In the genomic region with DNA sequence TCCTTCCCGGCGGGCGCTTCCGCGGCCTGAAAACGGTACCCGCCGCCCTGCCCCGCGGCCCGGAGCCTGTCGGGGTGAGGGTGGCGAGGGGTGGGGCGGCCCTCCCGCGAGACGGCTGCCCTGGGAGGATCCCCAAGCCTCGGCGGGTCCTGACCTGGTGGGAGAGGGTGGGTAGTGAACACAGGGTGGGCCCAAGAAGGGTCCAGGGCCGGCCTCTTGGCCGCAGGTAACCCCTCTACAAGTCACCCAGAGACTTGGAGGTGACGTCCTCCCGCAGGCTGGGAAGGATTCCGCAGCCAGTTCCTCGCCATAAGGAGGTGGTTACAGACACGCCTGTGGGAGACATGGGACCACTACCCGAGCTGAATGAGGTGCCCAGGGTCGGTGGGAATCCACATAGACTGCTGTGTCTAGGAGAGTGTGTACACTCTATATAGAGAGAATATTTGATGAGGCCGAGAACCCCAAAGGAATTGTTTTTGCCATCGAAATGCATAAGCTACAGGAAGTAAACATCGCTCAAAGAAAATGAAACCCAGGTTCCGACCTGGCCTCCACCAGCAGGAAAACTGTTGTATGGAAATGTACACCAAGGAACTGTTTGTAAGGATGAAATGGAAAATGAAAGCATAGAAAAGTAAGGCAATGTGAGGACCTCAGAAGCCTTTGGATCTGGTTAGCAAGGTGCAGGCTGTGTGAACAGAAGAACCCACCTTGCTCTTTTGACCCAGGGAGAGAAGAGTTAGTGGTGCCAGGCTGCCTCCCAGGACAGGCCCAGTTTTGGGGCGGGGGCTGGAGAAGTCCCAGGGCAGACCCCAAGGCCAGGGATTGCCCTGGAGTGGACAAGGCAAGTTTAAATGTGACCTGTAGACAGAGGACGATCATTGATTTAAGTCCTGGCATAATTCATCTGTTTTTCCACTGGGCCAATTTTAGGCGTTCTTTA, we compare ENCODE assay signal across 8 cellular contexts. TPM values are rescaled to one million over a fixed set of nuclear protein-coding genes. Genes with fewer than 3 reads are reported as not detected.
DNase-seq lines count a peak whose midpoint lies in the region; ATAC-seq and TF ChIP-seq lines count a peak whose summit lies in the region.

No MANE protein-coding gene starts in this region.

- peaks cover 21% of the 10 kb centered on the region for H3K4me1 Mint-ChIP-seq in Calu3 (ENCODE audit: low read depth, unreplicated experiment)
- H3K4me1 Mint-ChIP-seq in WTC11, result peaks cover 9% of the 10 kb centered on the region
- peaks cover 8% of the 10 kb centered on the region for H3K4me1 Mint-ChIP-seq in endodermal cell
- peaks cover 14% of the 10 kb centered on the region for H3K4me1 Mint-ChIP-seq in mesothelial cell of epicardium

- peak overlapping the region; percentile 44 for H3K9ac ChIP-seq in endodermal cell (ENCODE audit: extremely low read depth, low read length, poor library complexity, severe bottlenecking)

- H3K36me3 Mint-ChIP-seq in Calu3 (ENCODE audit: insufficient read depth, unreplicated experiment), result peaks cover 22% of the 10 kb centered on the region
- no peaks in the 10 kb centered on the region for H3K36me3 Mint-ChIP-seq in WTC11
- H3K36me3 Mint-ChIP-seq in endodermal cell (ENCODE audit: low read depth), result no peaks in the 10 kb centered on the region
- no peaks in the 10 kb centered on the region for H3K36me3 Mint-ChIP-seq in mesothelial cell of epicardium

- CTCF ChIA-PET in Calu3 (lab: Charles Lee) (interaction anchor here (0.7 to 1.3 kb wide), 3 partner anchors 63 to 495 kb away, joined by 3 to 5 read pairs (median 3); no protein-coding TSS in a partner anchor), WTC11 (lab: Charles Lee) (interaction anchor here (0.6 to 1.6 kb wide), 12 partner anchors 8 to 752 kb away, joined by 3 to 8 read pairs (median 3); no protein-coding TSS in a partner anchor)

- H3K27me3 ChIP-seq in endodermal cell (ENCODE audit: control insufficient read depth, insufficient read depth, low read length, poor library complexity, severe bottlenecking), result no peaks in the 10 kb centered on the region
- H3K27me3 ChIP-seq in thoracic aorta (replicated peaks; ENCODE audit: insufficient read depth), result no peaks in the 10 kb centered on the region

- TF ChIP-seq CTCF in Calu3 (IDR thresholded peaks at IDR 0.05; ENCODE audit: unreplicated experiment) (no peak), WTC11 (IDR thresholded peaks at IDR 0.05) (no peak), endodermal cell (conservative IDR thresholded peaks at IDR 0.05) (no peak), mesothelial cell of epicardium (IDR thresholded peaks at IDR 0.05; ENCODE audit: unreplicated experiment) (no peak), thoracic aorta (IDR thresholded peaks at IDR 0.05) (no peak)

- H3K4me3 ChIP-seq in endodermal cell (ENCODE audit: low read length), result peak overlapping the region; percentile 97
- peak overlapping the region; percentile 87 for H3K4me3 ChIP-seq in thoracic aorta

- DNase-seq in Calu3 (peak; percentile 26), WTC11 (ENCODE audit: low spot score) (peak; percentile 31), endodermal cell (peak; percentile 77), mesothelial cell of epicardium (ENCODE audit: low spot score in 2 of 2, unreplicated experiment in 2 of 2) (peak in 1 of 2 experiments; percentile 44), thoracic aorta (ENCODE audit: low spot score) (no peak), NCI-H524 treated with DMSO at 0.1 percent for 48 hours (lab: John Stamatoyannopoulos, UW) (no peak)

- intact Hi-C loops in Calu3 (cut with micrococcal nuclease; ENCODE audit: unreplicated experiment), result no loop called here

- no peaks in the 10 kb centered on the region for H3K36me3 ChIP-seq in endodermal cell (ENCODE audit: control insufficient read depth, insufficient read depth, low read length)
- H3K36me3 ChIP-seq in thoracic aorta, result no peaks in the 10 kb centered on the region

- ATAC-seq in GM19455 (IDR thresholded peaks at IDR 0.05; ENCODE audit: unreplicated experiment) (peak; percentile 44), HG03460 (IDR thresholded peaks at IDR 0.05; ENCODE audit: unreplicated experiment) (peak; percentile 33), WTC11 (peak; percentile 47), thoracic aorta (ENCODE audit: insufficient number of reproducible peaks, low FRiP score, low read depth) (no peak)

- 19 to 50% methylated on average over 15 to 35 of the region's 35 CpGs for WGBS in endodermal cell (ENCODE audit: insufficient coverage in 1 of 2, insufficient read length in 1 of 2), 2 experiments

- H3K27ac Mint-ChIP-seq in Calu3 (ENCODE audit: unreplicated experiment) (peak overlapping the region; percentile 90), WTC11 (no peak overlapping the region), endodermal cell (no peak overlapping the region), mesothelial cell of epicardium (peak overlapping the region; percentile 72)

- TSS peak; percentile 61 for BruUV-seq in Calu3 (replicated peaks; lab: Mats Ljungman, UMichigan)

- H3K9me3 Mint-ChIP-seq in Calu3 (ENCODE audit: low read depth, unreplicated experiment) (peaks cover 3% of the 10 kb centered on the region), WTC11 (no peaks in the 10 kb centered on the region), endodermal cell (no peaks in the 10 kb centered on the region), mesothelial cell of epicardium (no peaks in the 10 kb centered on the region)

- H3K4me3 Mint-ChIP-seq in Calu3 (ENCODE audit: low read depth, unreplicated experiment) (peak overlapping the region; percentile 89), WTC11 (peak overlapping the region; percentile 85), endodermal cell (peak overlapping the region; percentile 76), mesothelial cell of epicardium (peak overlapping the region; percentile 89)

- H3K4me1 ChIP-seq in endodermal cell (ENCODE audit: control insufficient read depth, insufficient read depth, low read length) (no peaks in the 10 kb centered on the region), thoracic aorta (ENCODE audit: control insufficient read depth in 1 of 2, low read depth in 2 of 2) (peaks cover 14 to 32% of the 10 kb centered on the region in 2 donors)

- H3K9me3 ChIP-seq in endodermal cell (ENCODE audit: control insufficient read depth, low read length) (no peaks in the 10 kb centered on the region), thoracic aorta (no peaks in the 10 kb centered on the region)

- H3K27me3 Mint-ChIP-seq in Calu3 (ENCODE audit: unreplicated experiment) (no peaks in the 10 kb centered on the region), WTC11 (ENCODE audit: low read depth) (peaks cover 7% of the 10 kb centered on the region), endodermal cell (ENCODE audit: insufficient read depth) (peaks cover 12% of the 10 kb centered on the region), mesothelial cell of epicardium (ENCODE audit: low read depth) (no peaks in the 10 kb centered on the region)

- POLR2A ChIA-PET in WTC11 (lab: Charles Lee), result no interaction called here

- H3K27ac ChIP-seq in endodermal cell (ENCODE audit: low read depth, low read length), result no peak overlapping the region
- peak overlapping the region; percentile 89 to 92 for H3K27ac ChIP-seq in thoracic aorta

TF ChIP-seq in WTC11, 78 proteins besides CTCF, POLR2A, EP300 and RAD21:
- TF ChIP-seq SMAD4 (CRISPR knock-in tag; IDR thresholded peaks at IDR 0.05) (no peak), TEAD1 (CRISPR knock-in tag; IDR thresholded peaks at IDR 0.05) (no peak), OVOL2 (CRISPR knock-in tag; IDR thresholded peaks at IDR 0.05; ENCODE audit: borderline replicate concordance) (no peak)
- TF ChIP-seq, protein P1, sequence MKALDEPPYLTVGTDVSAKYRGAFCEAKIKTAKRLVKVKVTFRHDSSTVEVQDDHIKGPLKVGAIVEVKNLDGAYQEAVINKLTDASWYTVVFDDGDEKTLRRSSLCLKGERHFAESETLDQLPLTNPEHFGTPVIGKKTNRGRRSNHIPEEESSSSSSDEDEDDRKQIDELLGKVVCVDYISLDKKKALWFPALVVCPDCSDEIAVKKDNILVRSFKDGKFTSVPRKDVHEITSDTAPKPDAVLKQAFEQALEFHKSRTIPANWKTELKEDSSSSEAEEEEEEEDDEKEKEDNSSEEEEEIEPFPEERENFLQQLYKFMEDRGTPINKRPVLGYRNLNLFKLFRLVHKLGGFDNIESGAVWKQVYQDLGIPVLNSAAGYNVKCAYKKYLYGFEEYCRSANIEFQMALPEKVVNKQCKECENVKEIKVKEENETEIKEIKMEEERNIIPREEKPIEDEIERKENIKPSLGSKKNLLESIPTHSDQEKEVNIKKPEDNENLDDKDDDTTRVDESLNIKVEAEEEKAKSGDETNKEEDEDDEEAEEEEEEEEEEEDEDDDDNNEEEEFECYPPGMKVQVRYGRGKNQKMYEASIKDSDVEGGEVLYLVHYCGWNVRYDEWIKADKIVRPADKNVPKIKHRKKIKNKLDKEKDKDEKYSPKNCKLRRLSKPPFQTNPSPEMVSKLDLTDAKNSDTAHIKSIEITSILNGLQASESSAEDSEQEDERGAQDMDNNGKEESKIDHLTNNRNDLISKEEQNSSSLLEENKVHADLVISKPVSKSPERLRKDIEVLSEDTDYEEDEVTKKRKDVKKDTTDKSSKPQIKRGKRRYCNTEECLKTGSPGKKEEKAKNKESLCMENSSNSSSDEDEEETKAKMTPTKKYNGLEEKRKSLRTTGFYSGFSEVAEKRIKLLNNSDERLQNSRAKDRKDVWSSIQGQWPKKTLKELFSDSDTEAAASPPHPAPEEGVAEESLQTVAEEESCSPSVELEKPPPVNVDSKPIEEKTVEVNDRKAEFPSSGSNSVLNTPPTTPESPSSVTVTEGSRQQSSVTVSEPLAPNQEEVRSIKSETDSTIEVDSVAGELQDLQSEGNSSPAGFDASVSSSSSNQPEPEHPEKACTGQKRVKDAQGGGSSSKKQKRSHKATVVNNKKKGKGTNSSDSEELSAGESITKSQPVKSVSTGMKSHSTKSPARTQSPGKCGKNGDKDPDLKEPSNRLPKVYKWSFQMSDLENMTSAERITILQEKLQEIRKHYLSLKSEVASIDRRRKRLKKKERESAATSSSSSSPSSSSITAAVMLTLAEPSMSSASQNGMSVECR (CRISPR knock-in tag; IDR thresholded peaks at IDR 0.05; ENCODE audit: borderline replicate concordance), result peak; percentile 39; the same call in 1 of the 2 replicates

RNA-seq across cellular contexts. Expression of a gene that starts 0.7 kb away (rescaled TPM):
- 48.9 and 60.6 TPM in 2 replicates for total RNA-seq in Calu3 (2022)
- total RNA-seq in WTC11 (2021), result 32.4 to 44.3 TPM (median 36.0 TPM) in 3 replicates
- 10 to 100 TPM; 22.7 to 23.3 TPM for total RNA-seq in endodermal cell
- 19.6 TPM for polyA plus RNA-seq in endodermal cell (2013, experiment 1 of 2)
- polyA plus RNA-seq in endodermal cell (2013, experiment 2 of 2), result 15.3 TPM
- total RNA-seq in mesothelial cell of epicardium, result 33.3 to 36.8 TPM (median 33.7 TPM) in 3 replicates
- 10 to 100 TPM; 55.8 to 70.3 TPM for total RNA-seq in thoracic aorta

Comparison
In these comparisons a context has a peak if more than half of its experiments do, and no peak if none do; other contexts are left out.
1. DNase-seq: peak in Calu3 (single experiment), WTC11 (single experiment) and endodermal cell (single experiment); none in thoracic aorta (single experiment) and NCI-H524 treated with DMSO at 0.1 percent for 48 hours (single experiment).
2. H3K27ac Mint-ChIP-seq: peak in Calu3 (single experiment) and mesothelial cell of epicardium (single experiment); none in WTC11 (single experiment) and endodermal cell (single experiment).
3. Peak in every context shown above with its lines, with median percentiles within 50 percentile points of each other: H3K4me3 Mint-ChIP-seq.